Comparison of ENCODE assay signal across 8 cellular contexts in the genomic region with DNA sequence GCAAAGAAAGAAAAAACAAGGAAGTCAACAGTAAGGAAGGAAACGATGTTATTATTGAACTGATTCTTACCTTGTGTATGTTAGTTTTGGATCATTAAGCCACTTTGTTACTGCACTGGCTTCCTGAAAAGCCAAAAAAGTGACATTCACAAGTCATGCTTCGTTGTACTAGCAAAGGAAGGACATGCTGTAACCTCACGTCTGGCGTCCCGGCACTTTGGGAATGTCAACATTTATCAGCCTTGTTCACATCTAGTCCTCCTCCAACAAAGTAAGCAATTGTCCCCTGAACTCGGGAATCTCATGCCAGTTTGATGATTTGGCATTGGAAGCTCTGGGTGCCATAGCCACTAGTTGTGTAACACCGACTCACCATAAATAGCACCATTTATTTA. TPM values are rescaled to one million over a fixed set of nuclear protein-coding genes. Genes with fewer than 3 reads are reported as not detected.
A peak's percentile ranks its signal among the peaks of the same experiment; 100 is the strongest.
DNase-seq lines count a peak whose midpoint lies in the region; ATAC-seq, FAIRE-seq and TF ChIP-seq lines count a peak whose summit lies in the region.

No MANE protein-coding gene starts in this region.

- CTCF ChIA-PET in A673 (lab: Charles Lee) = interaction anchor here (0.7 kb wide), 1 partner anchor 79 kb away, joined by 6 read pairs; no protein-coding TSS in a partner anchor
- CTCF ChIA-PET in GM12878 (lab: Yijun Ruan, JAX) = interaction anchor here (0.7 to 8.2 kb wide), 7 partner anchors 8 to 1133 kb away, joined by 3 to 65 read pairs (median 3); no protein-coding TSS in a partner anchor

- TF ChIP-seq RAD21 in GM12878 (IDR thresholded peaks at IDR 0.05; ENCODE audit: insufficient read depth, low read depth, low read length) = no peak

- H3K9ac ChIP-seq in GM12878 (ENCODE audit: control insufficient read depth, insufficient read depth, low read length) = peak overlapping the region; percentile 67

- peaks cover 8% of the 10 kb centered on the region for H3K4me1 Mint-ChIP-seq in mesothelial cell of epicardium

- no peak for TF ChIP-seq EP300 in GM12878 (IDR thresholded peaks at IDR 0.05; ENCODE audit: borderline replicate concordance in 1 of 2, control insufficient read depth in 1 of 2, low read depth in 2 of 2, low read length in 2 of 2)

- H3K4me3 ChIP-seq in A673 (ENCODE audit: low read depth, low read length, poor library complexity, severe bottlenecking) (peak overlapping the region; percentile 63), GM12878 (peak overlapping the region; percentile 58; the same call in 1 of the 2 replicates)

- H3K79me2 ChIP-seq in GM12878 (ENCODE audit: control insufficient read depth, insufficient read depth, low read length) = no peaks in the 10 kb centered on the region; the same call in 1 of the 2 replicates

- POLR2A ChIA-PET in A673 (lab: Charles Lee; ENCODE audit: low non-redundant PET) = no interaction called here
- POLR2A ChIA-PET in GM12878 (lab: Charles Lee) = interaction anchor here (0.5 to 3.0 kb wide), 5 partner anchors 10 to 402 kb away, joined by 4 to 25 read pairs (median 5); no protein-coding TSS in a partner anchor

- TF ChIP-seq CTCF in A673 (conservative IDR thresholded peaks at IDR 0.05; ENCODE audit: low read depth, low read length) (no peak), GM12878 (IDR thresholded peaks at IDR 0.05 in 2 of 3, conservative IDR thresholded peaks at IDR 0.05 in 1 of 3; ENCODE audit: control insufficient read depth in 2 of 3, extremely low read depth in 1 of 3, insufficient read depth in 1 of 3, low read depth in 3 of 3, low read length in 3 of 3) (no peak), mesothelial cell of epicardium (IDR thresholded peaks at IDR 0.05; ENCODE audit: unreplicated experiment) (no peak)

- H3K27ac ChIP-seq in A673 (ENCODE audit: low read depth, low read length, poor library complexity, severe bottlenecking) = peak overlapping the region; percentile 47
- H3K27ac ChIP-seq in GM12878 (ENCODE audit: control insufficient read depth, insufficient read depth) = peak overlapping the region; percentile 62; the same call in 1 of the 2 replicates

- BruUV-seq in A673 (replicated peaks; lab: Mats Ljungman, UMichigan) (no TSS peak), GM12878 (replicated peaks; lab: Mats Ljungman, UMichigan) (no TSS peak)

- intact Hi-C loops in A673 (cut with micrococcal nuclease; ENCODE audit: unreplicated experiment) (no loop called here), GM12878 (cut with micrococcal nuclease; ENCODE audit: unreplicated experiment) (no loop called here)

- SMC1A ChIA-PET in GM12878 (lab: Charles Lee; ENCODE audit: uncharacterized antibody, unreplicated experiment) = interaction anchor here (0.8 to 2.6 kb wide), 4 partner anchors 10 to 133 kb away, joined by 4 to 26 read pairs (median 7); partner anchors contain the start of gene SUPT4H1

- peak overlapping the region; percentile 91 for H3K4me2 ChIP-seq in GM12878 (ENCODE audit: control insufficient read depth, insufficient read depth)

- H3K27me3 ChIP-seq in A673 (replicated peaks; ENCODE audit: insufficient read depth, low read depth, low read length, poor library complexity) = no peaks in the 10 kb centered on the region
- H3K27me3 ChIP-seq in GM12878 (replicated peaks in 1 of 2; ENCODE audit: control insufficient read depth in 2 of 2, insufficient read depth in 2 of 2, low read length in 1 of 2) = no peaks in the 10 kb centered on the region

- H3K36me3 ChIP-seq in A673 (ENCODE audit: insufficient read depth, low read length, poor library complexity, severe bottlenecking) (no peaks in the 10 kb centered on the region), GM12878 (ENCODE audit: control insufficient read depth in 2 of 2, insufficient read depth in 2 of 2, low read length in 1 of 2) (no peaks in the 10 kb centered on the region)

- H2AFZ ChIP-seq in GM12878 (ENCODE audit: control insufficient read depth, low read depth, low read length) = peak overlapping the region; percentile 99

- in situ Hi-C loops in GM12878 (cut with MboI) = no loop called here

- 27% methylated on average over 7 of the region's 7 CpGs for WGBS in GM12878 (ENCODE audit: insufficient coverage, insufficient replicate concordance, low lambda C conversion rate, missing lambda C conversion rate)

- RAD21 ChIA-PET in GM12878 (lab: Charles Lee; ENCODE audit: unreplicated experiment) = interaction anchor here (0.9 to 2.3 kb wide), 7 partner anchors 11 to 97 kb away, joined by 3 to 9 read pairs (median 4); no protein-coding TSS in a partner anchor

- DNase-seq in A673 (ENCODE audit: low spot score) (no peak), HTR-8/SVneo (ENCODE audit: insufficient read length, low spot score) (no peak), GM12878 (ENCODE audit: low read depth, low spot score) (no peak), mesothelial cell of epicardium (ENCODE audit: low spot score in 2 of 2, unreplicated experiment in 2 of 2) (no peak), T1000 (lab: John Stamatoyannopoulos, UW) (no peak)
- no peak for DNase-seq in stimulated activated CD4-positive, alpha-beta T cell treated with anti-CD3 and anti-CD28 coated beads, Interleukin-12 subunit alpha, Interleukin-12 subunit beta, amount 100 ng/mL, for 4 hours

- H3K27ac Mint-ChIP-seq in mesothelial cell of epicardium = no peak overlapping the region

- H3K9me3 Mint-ChIP-seq in mesothelial cell of epicardium = peaks cover 5% of the 10 kb centered on the region

- H4K20me1 ChIP-seq in GM12878 (ENCODE audit: control insufficient read depth, insufficient read depth) = no peaks in the 10 kb centered on the region

- H3K4me3 Mint-ChIP-seq in mesothelial cell of epicardium = peak overlapping the region; percentile 91

- no peak for TF ChIP-seq POLR2A in GM12878 (IDR thresholded peaks at IDR 0.05; ENCODE audit: low read depth, low read length)

- H3K36me3 Mint-ChIP-seq in mesothelial cell of epicardium = no peaks in the 10 kb centered on the region

- peaks cover 5% of the 10 kb centered on the region for H3K4me1 ChIP-seq in A673 (ENCODE audit: insufficient read depth, low read length, poor library complexity, severe bottlenecking)
- peaks cover 12% of the 10 kb centered on the region for H3K4me1 ChIP-seq in GM12878 (ENCODE audit: control insufficient read depth, insufficient read depth, low read length)

- H3K27me3 Mint-ChIP-seq in mesothelial cell of epicardium (ENCODE audit: low read depth) = peaks cover 10% of the 10 kb centered on the region

- ATAC-seq in GM12878 (no peak), HG03457 (IDR thresholded peaks at IDR 0.05; ENCODE audit: unreplicated experiment) (no peak), GM18498 (IDR thresholded peaks at IDR 0.05; ENCODE audit: unreplicated experiment) (no peak)

- FAIRE-seq in HTR-8/SVneo (lab: Jason Lieb, UNC) = peak; percentile 33
- no peak for FAIRE-seq in GM12878 (lab: Jason Lieb, UNC)

- H3K9me3 ChIP-seq in A673 (ENCODE audit: low read depth, low read length, poor library complexity, severe bottlenecking) (no peaks in the 10 kb centered on the region), GM12878 (replicated peaks; ENCODE audit: control insufficient read depth, insufficient read depth, low read length) (no peaks in the 10 kb centered on the region)

RNA-seq across cellular contexts. Expression of gene MKS1, which starts 0.7 kb away (rescaled TPM):
- total RNA-seq in A673 (2021) (28.1 and 38.7 TPM in 2 replicates), GM12878 (2014; rRNA removed) (13.6 and 16.2 TPM in 2 replicates), GM12878 (2014; rRNA removed; fragmentation: Illumina TruSeq; extraction: Trizol) (8.7 and 10.7 TPM in 2 replicates), GM12878 (2021) (13.1 and 16.8 TPM in 2 replicates), mesothelial cell of epicardium (31.5 to 35.8 TPM (median 32.9 TPM) in 3 replicates)
- total RNA-seq in GM12878 (2013; cell fraction: nucleolus; rRNA removed) = 46.9 and 53.2 TPM in 2 replicates
- 6.6 TPM for polyA plus RNA-seq in GM12878 (2011; ENCODE audit: low read depth)
- polyA plus RNA-seq in GM12878 (2011; rRNA removed) (12.1 and 17.7 TPM in 2 replicates), GM12878 (2014; fragmentation: Illumina TruSeq; extraction: Trizol) (12.2 and 13.2 TPM in 2 replicates), GM12878 (2014; fragmentation: Nextera tagmentation; extraction: Ambion mirVana) (1 to 10 TPM; 5.7 to 7.2 TPM), GM12878 (2014; rRNA removed) (14.6 and 16.5 TPM in 2 replicates), GM12878 (2016; fragmentation: Nextera tagmentation; extraction: Ambion mirVana) (10 to 100 TPM; 18.7 to 21.4 TPM)
- 11.8 and 12.3 TPM in 2 replicates for polyA plus RNA-seq in GM12878 (2011; cell fraction: cytosol; rRNA removed)
- 63.2 and 64.5 TPM in 2 replicates for polyA plus RNA-seq in GM12878 (2011; cell fraction: nucleus; rRNA removed)
- 10.4 and 13.2 TPM in 2 replicates for polyA plus RNA-seq in GM12878 (2012)
- 14.1 and 14.2 TPM in 2 replicates for polyA minus RNA-seq in GM12878 (2011; rRNA and poly(A)+ RNA removed)
- 4.1 and 9.1 TPM in 2 replicates for polyA minus RNA-seq in GM12878 (2011; cell fraction: cytosol; rRNA and poly(A)+ RNA removed)
- polyA minus RNA-seq in GM12878 (2011; cell fraction: nucleus; rRNA and poly(A)+ RNA removed) = 12.6 and 22.5 TPM in 2 replicates

RNA-seq across cellular contexts. Expression of gene LPO, which starts 18.6 kb away (rescaled TPM):
- total RNA-seq in A673 (2021) (0.34 TPM in 1 of 2 replicates, not detected in the other), GM12878 (2014; rRNA removed) (not detected in 2 replicates), GM12878 (2014; rRNA removed; fragmentation: Illumina TruSeq; extraction: Trizol) (not detected in 2 replicates), GM12878 (2021) (not detected in 2 replicates), mesothelial cell of epicardium (0.16 to 0.29 TPM (median 0.27 TPM) in 3 replicates)
- 0.10 TPM in 1 of 2 replicates, not detected in the other for total RNA-seq in GM12878 (2013; cell fraction: nucleolus; rRNA removed)
- polyA plus RNA-seq in GM12878 (2011; ENCODE audit: low read depth) = not detected
- polyA plus RNA-seq in GM12878 (2011; rRNA removed) (0.03 TPM in 1 of 2 replicates, not detected in the other), GM12878 (2014; fragmentation: Illumina TruSeq; extraction: Trizol) (0.06 TPM in 1 of 2 replicates, not detected in the other), GM12878 (2014; fragmentation: Nextera tagmentation; extraction: Ambion mirVana) (not detected), GM12878 (2014; rRNA removed) (not detected in 2 replicates), GM12878 (2016; fragmentation: Nextera tagmentation; extraction: Ambion mirVana) (under 1 TPM in 1 of 2 experiments, not detected in 1; 0.11 TPM)
- 0.06 and 0.10 TPM in 2 replicates for polyA plus RNA-seq in GM12878 (2011; cell fraction: cytosol; rRNA removed)
- polyA plus RNA-seq in GM12878 (2011; cell fraction: nucleus; rRNA removed) = 0.12 TPM in 1 of 2 replicates, not detected in the other
- polyA plus RNA-seq in GM12878 (2012) = 0.25 TPM in 1 of 2 replicates, not detected in the other
- not detected in 2 replicates for polyA minus RNA-seq in GM12878 (2011; rRNA and poly(A)+ RNA removed)
- not detected in 2 replicates for polyA minus RNA-seq in GM12878 (2011; cell fraction: cytosol; rRNA and poly(A)+ RNA removed)
- not detected in 2 replicates for polyA minus RNA-seq in GM12878 (2011; cell fraction: nucleus; rRNA and poly(A)+ RNA removed)

RNA-seq across cellular contexts. Expression of gene EPX, which starts 27.3 kb away (rescaled TPM):
- total RNA-seq in A673 (2021) = not detected in 2 replicates
- 0.17 and 0.61 TPM in 2 replicates for total RNA-seq in GM12878 (2013; cell fraction: nucleolus; rRNA removed)
- total RNA-seq in GM12878 (2014; rRNA removed) = not detected in 2 replicates
- total RNA-seq in GM12878 (2014; rRNA removed; fragmentation: Illumina TruSeq; extraction: Trizol) = not detected in 2 replicates
- not detected in 2 replicates for total RNA-seq in GM12878 (2021)
- not detected for polyA plus RNA-seq in GM12878 (2011; ENCODE audit: low read depth)
- 0.03 TPM in 1 of 2 replicates, not detected in the other for polyA plus RNA-seq in GM12878 (2011; rRNA removed)
- 0.02 TPM in 1 of 2 replicates, not detected in the other for polyA plus RNA-seq in GM12878 (2011; cell fraction: cytosol; rRNA removed)
- polyA plus RNA-seq in GM12878 (2011; cell fraction: nucleus; rRNA removed) = 0.06 and 0.12 TPM in 2 replicates
- 0.04 and 0.16 TPM in 2 replicates for polyA plus RNA-seq in GM12878 (2012)
- not detected in 2 replicates for polyA plus RNA-seq in GM12878 (2014; fragmentation: Illumina TruSeq; extraction: Trizol)
- not detected for polyA plus RNA-seq in GM12878 (2014; fragmentation: Nextera tagmentation; extraction: Ambion mirVana)
- polyA plus RNA-seq in GM12878 (2014; rRNA removed) = not detected in 2 replicates
- not detected for polyA plus RNA-seq in GM12878 (2016; fragmentation: Nextera tagmentation; extraction: Ambion mirVana)
- not detected in 2 replicates for polyA minus RNA-seq in GM12878 (2011; rRNA and poly(A)+ RNA removed)
- polyA minus RNA-seq in GM12878 (2011; cell fraction: cytosol; rRNA and poly(A)+ RNA removed) = not detected in 2 replicates
- not detected in 2 replicates for polyA minus RNA-seq in GM12878 (2011; cell fraction: nucleus; rRNA and poly(A)+ RNA removed)
- not detected in 3 replicates for total RNA-seq in mesothelial cell of epicardium

RNA-seq across cellular contexts. Expression of gene OR4D2, which starts 53.0 kb away (rescaled TPM):
- total RNA-seq in A673 (2021) (not detected in 2 replicates), GM12878 (2014; rRNA removed) (not detected in 2 replicates), GM12878 (2014; rRNA removed; fragmentation: Illumina TruSeq; extraction: Trizol) (not detected in 2 replicates), GM12878 (2021) (not detected in 2 replicates), mesothelial cell of epicardium (not detected in 3 replicates)
- not detected in 2 replicates for total RNA-seq in GM12878 (2013; cell fraction: nucleolus; rRNA removed)
- not detected for polyA plus RNA-seq in GM12878 (2011; ENCODE audit: low read depth)
- polyA plus RNA-seq in GM12878 (2011; rRNA removed) (not detected in 2 replicates), GM12878 (2014; fragmentation: Illumina TruSeq; extraction: Trizol) (not detected in 2 replicates), GM12878 (2014; fragmentation: Nextera tagmentation; extraction: Ambion mirVana) (under 1 TPM in 1 of 2 experiments, not detected in 1; 0.04 TPM), GM12878 (2014; rRNA removed) (not detected in 2 replicates), GM12878 (2016; fragmentation: Nextera tagmentation; extraction: Ambion mirVana) (not detected)
- polyA plus RNA-seq in GM12878 (2011; cell fraction: cytosol; rRNA removed) = not detected in 2 replicates
- polyA plus RNA-seq in GM12878 (2011; cell fraction: nucleus; rRNA removed) = not detected in 2 replicates
- not detected in 2 replicates for polyA plus RNA-seq in GM12878 (2012)
- not detected in 2 replicates for polyA minus RNA-seq in GM12878 (2011; rRNA and poly(A)+ RNA removed)
- polyA minus RNA-seq in GM12878 (2011; cell fraction: cytosol; rRNA and poly(A)+ RNA removed) = not detected in 2 replicates
- polyA minus RNA-seq in GM12878 (2011; cell fraction: nucleus; rRNA and poly(A)+ RNA removed) = not detected in 2 replicates
